In genomic region chr15:77118787-77119410, GRCh38 we compare ENCODE assay signal across 8 cellular contexts. TPM values are rescaled to one million over a fixed set of nuclear protein-coding genes. Genes with fewer than 3 reads are reported as not detected.
DNase-seq lines count a peak whose midpoint lies in the region; ATAC-seq, FAIRE-seq and TF ChIP-seq lines count a peak whose summit lies in the region.

No MANE protein-coding gene starts in this region.

- peak overlapping the region; percentile 13; the same call in 1 of the 2 replicates for H3K4me2 ChIP-seq in BLaER1
- H3K4me2 ChIP-seq in parathyroid adenoma (ENCODE audit: low read length), result no peak overlapping the region

- H3K79me2 ChIP-seq in parathyroid adenoma, result no peaks in the 10 kb centered on the region

- H3K4me1 Mint-ChIP-seq in activated CD8-positive, alpha-beta T cell treated with anti-CD3 and anti-CD28 coated beads, Interleukin-2, amount 10 ng/mL, durations not matched to agents 7 days and 5 days (ENCODE audit: low read depth), result peaks cover 18% of the 10 kb centered on the region

- no peaks in the 10 kb centered on the region for H3K27me3 ChIP-seq in BLaER1
- no peaks in the 10 kb centered on the region for H3K27me3 ChIP-seq in parathyroid adenoma (ENCODE audit: control insufficient read depth, insufficient read depth, low read length)

- H3K4me1 ChIP-seq in BLaER1 (0 out of 2 replicates have a peak, but pooled peaks cover 5% of the 10 kb centered on the region), parathyroid adenoma (no peaks in the 10 kb centered on the region)

- no peaks in the 10 kb centered on the region for H3K27me3 Mint-ChIP-seq in activated CD8-positive, alpha-beta T cell treated with anti-CD3 and anti-CD28 coated beads, Interleukin-2, amount 10 ng/mL, durations not matched to agents 7 days and 5 days (ENCODE audit: low read depth)

- H4K20me1 ChIP-seq in BLaER1, result no peaks in the 10 kb centered on the region

- H3K36me3 Mint-ChIP-seq in activated CD8-positive, alpha-beta T cell treated with anti-CD3 and anti-CD28 coated beads, Interleukin-2, amount 10 ng/mL, durations not matched to agents 7 days and 5 days (ENCODE audit: low read depth), result no peaks in the 10 kb centered on the region

- DNase-seq in GM19238 (ENCODE audit: insufficient read length, low spot score), result peak; percentile 20
- peak; percentile 37 to 58 for DNase-seq in NCI-H446 (lab: John Stamatoyannopoulos, UW)
- peak; percentile 64 for DNase-seq in activated CD8-positive, alpha-beta T cell treated with anti-CD3 and anti-CD28 coated beads, Interleukin-2, amount 10 ng/mL, durations not matched to agents 7 days and 5 days
- DNase-seq in frontal cortex (ENCODE audit: low spot score in 2 of 2), result peak; percentile 33 to 45

- H3K9me3 Mint-ChIP-seq in activated CD8-positive, alpha-beta T cell treated with anti-CD3 and anti-CD28 coated beads, Interleukin-2, amount 10 ng/mL, durations not matched to agents 7 days and 5 days (ENCODE audit: insufficient read depth), result no peaks in the 10 kb centered on the region

- H3K27ac ChIP-seq in BLaER1 (no peak overlapping the region), parathyroid adenoma (no peak overlapping the region)

- POLR2A ChIA-PET in activated CD8-positive, alpha-beta T cell treated with anti-CD3 and anti-CD28 coated beads, Interleukin-2, amount 10 ng/mL, durations not matched to agents 7 days and 5 days (lab: Charles Lee), result no interaction called here

- no peak overlapping the region for H3K4me3 ChIP-seq in BLaER1
- no peak overlapping the region for H3K4me3 ChIP-seq in parathyroid adenoma (ENCODE audit: low read depth, low read length)

- H2AFZ ChIP-seq in parathyroid adenoma, result no peak overlapping the region

- H3K36me3 ChIP-seq in BLaER1, result no peaks in the 10 kb centered on the region; the same call in 1 of the 2 replicates
- no peaks in the 10 kb centered on the region for H3K36me3 ChIP-seq in parathyroid adenoma (ENCODE audit: control insufficient read depth, insufficient read depth, low read length)

- peak; percentile 68 for ATAC-seq in activated CD8-positive, alpha-beta T cell treated with anti-CD3 and anti-CD28 coated beads, Interleukin-2, amount 10 ng/mL, durations not matched to agents 7 days and 5 days
- ATAC-seq in HG03521 (IDR thresholded peaks at IDR 0.05; ENCODE audit: unreplicated experiment) (no peak), GM19351 (IDR thresholded peaks at IDR 0.05; ENCODE audit: unreplicated experiment) (no peak)

- no peak overlapping the region for H3K27ac Mint-ChIP-seq in activated CD8-positive, alpha-beta T cell treated with anti-CD3 and anti-CD28 coated beads, Interleukin-2, amount 10 ng/mL, durations not matched to agents 7 days and 5 days

- H3K9ac ChIP-seq in BLaER1 (no peak overlapping the region), parathyroid adenoma (no peak overlapping the region)

- CTCF ChIA-PET in activated CD8-positive, alpha-beta T cell treated with anti-CD3 and anti-CD28 coated beads, Interleukin-2, amount 10 ng/mL, durations not matched to agents 7 days and 5 days (lab: Charles Lee), result interaction anchor here (0.6 to 4.5 kb wide), 27 partner anchors 12 to 428 kb away, joined by 3 to 72 read pairs (median 6); no protein-coding TSS in a partner anchor

- no peak for FAIRE-seq in frontal cortex (lab: Jason Lieb, UNC)

- no peak overlapping the region for H3K4me3 Mint-ChIP-seq in activated CD8-positive, alpha-beta T cell treated with anti-CD3 and anti-CD28 coated beads, Interleukin-2, amount 10 ng/mL, durations not matched to agents 7 days and 5 days

- no peaks in the 10 kb centered on the region for H3K9me3 ChIP-seq in BLaER1
- H3K9me3 ChIP-seq in parathyroid adenoma (ENCODE audit: control insufficient read depth, low read length), result no peaks in the 10 kb centered on the region

- TF ChIP-seq CTCF in parathyroid adenoma (IDR thresholded peaks at IDR 0.05), result peak; percentile 59

RNA-seq across cellular contexts. Expression of gene TSPAN3, which starts 48.0 kb away (rescaled TPM):
- 10 to 100 TPM; 17.4 to 18.4 TPM for total RNA-seq in activated CD8-positive, alpha-beta T cell treated with anti-CD3 and anti-CD28 coated beads, Interleukin-2, amount 10 ng/mL, durations not matched to agents 7 days and 5 days
- total RNA-seq in frontal cortex, result 229 TPM

Comparison
In these comparisons a context has a peak if more than half of its experiments do, and no peak if none do; other contexts are left out.
1. RNA of gene TSPAN3, which starts 48.0 kb away (total RNA-seq): 229 TPM in frontal cortex (single experiment); 17.4 to 18.4 TPM in activated CD8-positive, alpha-beta T cell treated with anti-CD3 and anti-CD28 coated beads, Interleukin-2, amount 10 ng/mL, durations not matched to agents 7 days and 5 days; every median in the first group is over 10 times any median in the second.
2. Peak in every context shown above with its lines, with median percentiles within 50 percentile points of each other: DNase-seq.